Comparison of ENCODE assay signal across 1 cellular context in the genomic region with DNA sequence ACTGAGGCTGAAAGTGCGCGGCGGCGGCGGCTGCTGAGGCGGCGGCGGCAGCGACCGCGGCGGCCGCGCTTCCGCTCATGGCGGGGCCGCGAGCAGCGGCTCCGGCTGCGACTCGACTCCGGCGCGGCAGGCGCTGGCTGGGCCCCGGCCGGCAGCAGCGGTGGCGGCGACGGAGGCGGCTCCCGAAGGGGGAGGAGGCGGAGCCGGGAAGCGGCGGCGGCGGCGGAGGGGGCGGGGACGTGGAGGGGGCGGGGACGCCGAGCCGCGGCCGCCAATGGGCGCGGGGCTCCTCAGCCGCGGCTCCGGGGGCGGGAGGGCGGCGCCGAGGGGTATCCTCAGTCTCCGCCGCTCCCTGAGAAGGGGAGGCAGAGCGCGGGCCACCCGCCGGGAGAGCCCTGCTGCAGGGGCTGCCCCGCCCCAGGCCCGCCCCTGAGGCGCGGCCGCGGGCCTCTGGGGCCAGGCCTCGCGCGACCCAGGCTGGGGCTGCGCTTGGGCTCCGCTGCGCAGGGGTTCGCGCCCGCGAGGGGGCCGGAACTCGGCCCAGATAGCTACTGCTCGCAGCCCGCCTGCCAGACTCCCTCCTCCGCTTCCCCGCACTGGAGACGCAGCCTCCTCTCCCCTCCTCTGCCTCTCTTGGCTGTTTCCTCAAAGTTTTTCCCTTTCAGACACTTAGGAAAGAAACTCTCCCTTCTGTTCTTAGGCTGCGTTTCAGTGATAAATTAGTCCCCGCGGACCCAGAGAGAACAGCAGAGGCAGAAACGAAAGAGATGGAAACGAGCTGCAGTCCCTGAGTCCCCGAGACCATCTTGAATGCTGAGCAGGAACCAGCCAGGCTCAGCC.
TF ChIP-seq lines count a peak whose summit lies in the region.

No MANE protein-coding gene starts in this region.

TF ChIP-seq in GM12878, 131 proteins besides CTCF, POLR2A, EP300 and RAD21 (continued from another document):
- TF ChIP-seq, protein P1, sequence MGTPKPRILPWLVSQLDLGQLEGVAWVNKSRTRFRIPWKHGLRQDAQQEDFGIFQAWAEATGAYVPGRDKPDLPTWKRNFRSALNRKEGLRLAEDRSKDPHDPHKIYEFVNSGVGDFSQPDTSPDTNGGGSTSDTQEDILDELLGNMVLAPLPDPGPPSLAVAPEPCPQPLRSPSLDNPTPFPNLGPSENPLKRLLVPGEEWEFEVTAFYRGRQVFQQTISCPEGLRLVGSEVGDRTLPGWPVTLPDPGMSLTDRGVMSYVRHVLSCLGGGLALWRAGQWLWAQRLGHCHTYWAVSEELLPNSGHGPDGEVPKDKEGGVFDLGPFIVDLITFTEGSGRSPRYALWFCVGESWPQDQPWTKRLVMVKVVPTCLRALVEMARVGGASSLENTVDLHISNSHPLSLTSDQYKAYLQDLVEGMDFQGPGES (IDR thresholded peaks at IDR 0.05), result no peak
- TF ChIP-seq MTA3 (IDR thresholded peaks at IDR 0.05; ENCODE audit: borderline replicate concordance, low read length) (no peak), ZNF24 (IDR thresholded peaks at IDR 0.05) (peak; percentile 50; the same call in 1 of the 2 replicates), ZNF384 (IDR thresholded peaks at IDR 0.05; ENCODE audit: borderline replicate concordance, low read depth, low read length) (no peak), MXI1 (IDR thresholded peaks at IDR 0.05; ENCODE audit: low read depth, low read length) (0 out of 2 replicates have a peak, but pooled peaks have one; percentile 32), RBBP5 (conservative IDR thresholded peaks at IDR 0.05) (no peak), PBX3 (IDR thresholded peaks at IDR 0.05; ENCODE audit: insufficient replicate concordance, low read depth, low read length) (no peak), TCF7 (IDR thresholded peaks at IDR 0.05; ENCODE audit: borderline replicate concordance) (no peak), CUX1 (IDR thresholded peaks at IDR 0.05; ENCODE audit: insufficient replicate concordance, low read depth, low read length) (no peak), ZZZ3 (IDR thresholded peaks at IDR 0.05; ENCODE audit: control insufficient read depth, insufficient read length, low read depth) (no peak), JUNB (IDR thresholded peaks at IDR 0.05) (no peak), CREM (IDR thresholded peaks at IDR 0.05; ENCODE audit: low read depth) (0 out of 2 replicates have a peak, but pooled peaks have one; percentile 13), ZNF207 (IDR thresholded peaks at IDR 0.05; ENCODE audit: borderline replicate concordance) (0 out of 2 replicates have a peak, but pooled peaks have one; percentile 49), POU2F2 (IDR thresholded peaks at IDR 0.05; ENCODE audit: borderline replicate concordance, low read depth, low read length) (peak; percentile 58; the same call in 1 of the 3 replicates), ATF7 (IDR thresholded peaks at IDR 0.05; ENCODE audit: low read depth) (no peak), HCFC1 (IDR thresholded peaks at IDR 0.05; ENCODE audit: low read length) (peak; percentile 3; the same call in 1 of the 2 replicates), MEF2B (IDR thresholded peaks at IDR 0.05; ENCODE audit: partially characterized antibody, poor library complexity, severe bottlenecking) (peak; percentile 65), ETV6 (conservative IDR thresholded peaks at IDR 0.05 in 1 of 2, IDR thresholded peaks at IDR 0.05 in 1 of 2; ENCODE audit: borderline replicate concordance in 1 of 2, low read depth in 1 of 2) (no peak), ZBTB40 (IDR thresholded peaks at IDR 0.05; ENCODE audit: borderline replicate concordance) (peak; percentile 53; the same call in 1 of the 2 replicates), E2F8 (IDR thresholded peaks at IDR 0.05; ENCODE audit: low read depth, partially characterized antibody) (no peak), HDAC6 (IDR thresholded peaks at IDR 0.05; ENCODE audit: unreplicated experiment) (no peak), NBN (IDR thresholded peaks at IDR 0.05) (peak; percentile 87), ZBTB11 (CRISPR knock-in tag; IDR thresholded peaks at IDR 0.05) (no peak), IKZF2 (IDR thresholded peaks at IDR 0.05) (peak; percentile 36 to 48; a peak in 2 of 4 replicates), EGR1 (IDR thresholded peaks at IDR 0.05; ENCODE audit: borderline replicate concordance in 1 of 2, low read depth in 2 of 2, low read length in 2 of 2) (peak in 1 of 2 experiments; percentile 85; a peak in 2 of 3 replicates), PAX5 (IDR thresholded peaks at IDR 0.05; ENCODE audit: borderline replicate concordance, low read depth, low read length) (0 out of 2 replicates have a peak, but pooled peaks have one; percentile 32)
- TF ChIP-seq, protein P2, sequence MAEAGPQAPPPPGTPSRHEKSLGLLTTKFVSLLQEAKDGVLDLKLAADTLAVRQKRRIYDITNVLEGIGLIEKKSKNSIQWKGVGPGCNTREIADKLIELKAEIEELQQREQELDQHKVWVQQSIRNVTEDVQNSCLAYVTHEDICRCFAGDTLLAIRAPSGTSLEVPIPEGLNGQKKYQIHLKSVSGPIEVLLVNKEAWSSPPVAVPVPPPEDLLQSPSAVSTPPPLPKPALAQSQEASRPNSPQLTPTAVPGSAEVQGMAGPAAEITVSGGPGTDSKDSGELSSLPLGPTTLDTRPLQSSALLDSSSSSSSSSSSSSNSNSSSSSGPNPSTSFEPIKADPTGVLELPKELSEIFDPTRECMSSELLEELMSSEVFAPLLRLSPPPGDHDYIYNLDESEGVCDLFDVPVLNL (IDR thresholded peaks at IDR 0.05; ENCODE audit: low read depth, low read length), result no peak
